In the genomic region with DNA sequence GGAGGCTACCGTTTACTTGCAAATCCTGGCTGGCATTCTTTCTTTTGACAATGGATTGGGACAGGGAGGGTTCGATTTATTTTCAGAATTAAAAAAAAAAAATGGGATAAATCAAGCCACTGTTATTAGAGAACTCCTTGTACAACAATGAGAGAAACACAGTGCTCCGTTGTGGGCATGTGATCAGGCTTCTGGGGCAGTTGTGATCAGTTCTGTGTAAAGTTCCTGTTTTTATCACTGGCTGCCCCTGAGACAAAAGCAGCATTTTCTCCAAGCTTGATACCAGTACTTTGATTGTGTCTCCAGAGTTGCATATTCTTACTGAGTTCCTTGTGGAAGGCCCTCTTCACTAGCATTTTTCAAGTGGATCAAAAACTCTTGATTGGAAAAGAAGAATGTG, we compare ENCODE assay signal across 8 cellular contexts. TPM values are rescaled to one million over a fixed set of nuclear protein-coding genes. Genes with fewer than 3 reads are reported as not detected.
DNase-seq lines count a peak whose midpoint lies in the region; TF ChIP-seq lines count a peak whose summit lies in the region.

No MANE protein-coding gene starts in this region.

- TF ChIP-seq POLR2A in lower leg skin (IDR thresholded peaks at IDR 0.05): no peak
- no peak for TF ChIP-seq POLR2A in testis (IDR thresholded peaks at IDR 0.05)

- DNase-seq in NOMO-1 treated with dmso at 0.1 percent for 144 hours (lab: John Stamatoyannopoulos, UW; ENCODE audit: unreplicated experiment) (peak; percentile 17), choroid plexus epithelial cell (ENCODE audit: low read depth) (peak; percentile 34), lower leg skin (ENCODE audit: low spot score in 2 of 2) (peak in 1 of 2 donors; percentile 58), testis (peak; percentile 85), HuH-7 (ENCODE audit: low spot score) (no peak)
- no peak for DNase-seq in activated CD4-positive, alpha-beta T cell treated with anti-CD3 and anti-CD28 coated beads, Interleukin-2, amount 50 U/mL, for 4 hours
- DNase-seq in stimulated activated CD4-positive, alpha-beta T cell treated with anti-CD3 and anti-CD28 coated beads, Interleukin-2, amount 100 ng/mL, for 48 hours: no peak

- intact Hi-C loops in lower leg skin (cut with DNase I; ENCODE audit: low total_unique reads): loop anchor here (5.0 kb wide), 1 partner anchor 131 kb away; no protein-coding TSS in a partner anchor
- intact Hi-C loops in testis (cut with DNase I; ENCODE audit: low total_unique reads): loop anchor here (5.0 kb wide), 1 partner anchor 131 kb away; no protein-coding TSS in a partner anchor

- no peaks in the 10 kb centered on the region for H3K36me3 ChIP-seq in testis (ENCODE audit: low read depth, missing control alignments)

- no peak for TF ChIP-seq CTCF in choroid plexus epithelial cell (conservative IDR thresholded peaks at IDR 0.05; ENCODE audit: low read depth, low read length)
- no peak for TF ChIP-seq CTCF in lower leg skin (IDR thresholded peaks at IDR 0.05)
- TF ChIP-seq CTCF in testis (IDR thresholded peaks at IDR 0.05): no peak

- WGBS in lower leg skin, 2 donors: 1 to 5% methylated on average over 3 of the region's 3 CpGs
- WGBS in testis, 2 donors: 0% methylated on average over 3 of the region's 3 CpGs

- H3K27ac ChIP-seq in testis: peak overlapping the region; percentile 97 to 98

- H3K4me1 ChIP-seq in testis: peaks cover 21% of the 10 kb centered on the region

- H3K9me3 ChIP-seq in testis: no peaks in the 10 kb centered on the region

- no peaks in the 10 kb centered on the region for H3K27me3 ChIP-seq in testis

- H3K4me3 ChIP-seq in GM08714 (ENCODE audit: low read length): peak overlapping the region; percentile 89
- H3K4me3 ChIP-seq in choroid plexus epithelial cell (ENCODE audit: low read depth, low read length): peak overlapping the region; percentile 90
- H3K4me3 ChIP-seq in lower leg skin (ENCODE audit: low read depth, poor library complexity, severe bottlenecking): peak overlapping the region; percentile 61
- peak overlapping the region; percentile 89 to 90 for H3K4me3 ChIP-seq in testis

RNA-seq across cellular contexts. Expression of gene DIP2B, which starts 1.2 kb away (rescaled TPM):
- total RNA-seq in lower leg skin (100 to 1,000 TPM in 1 of 4 donors, 10 to 100 TPM in 3; 56.9 to 104 (median 68.6) TPM), testis (10 to 100 TPM; 43.5 to 57.1 TPM)
- 19.1 TPM for polyA plus RNA-seq in testis (ENCODE audit: insufficient read depth, low read depth, low replicate concordance)

Comparison
In these comparisons a context has a peak if more than half of its experiments do, and no peak if none do; other contexts are left out.
1. DNase-seq: peak in NOMO-1 treated with dmso at 0.1 percent for 144 hours (single experiment), choroid plexus epithelial cell (single experiment) and testis (single experiment); none in HuH-7 (single experiment), activated CD4-positive, alpha-beta T cell treated with anti-CD3 and anti-CD28 coated beads, Interleukin-2, amount 50 U/mL, for 4 hours (0 of 2) and stimulated activated CD4-positive, alpha-beta T cell treated with anti-CD3 and anti-CD28 coated beads, Interleukin-2, amount 100 ng/mL, for 48 hours (0 of 2).
2. Peak in every context shown above with its lines, with median percentiles within 50 percentile points of each other: H3K4me3 ChIP-seq.